11 cellular contexts compared by ENCODE assay signal in the genomic region with DNA sequence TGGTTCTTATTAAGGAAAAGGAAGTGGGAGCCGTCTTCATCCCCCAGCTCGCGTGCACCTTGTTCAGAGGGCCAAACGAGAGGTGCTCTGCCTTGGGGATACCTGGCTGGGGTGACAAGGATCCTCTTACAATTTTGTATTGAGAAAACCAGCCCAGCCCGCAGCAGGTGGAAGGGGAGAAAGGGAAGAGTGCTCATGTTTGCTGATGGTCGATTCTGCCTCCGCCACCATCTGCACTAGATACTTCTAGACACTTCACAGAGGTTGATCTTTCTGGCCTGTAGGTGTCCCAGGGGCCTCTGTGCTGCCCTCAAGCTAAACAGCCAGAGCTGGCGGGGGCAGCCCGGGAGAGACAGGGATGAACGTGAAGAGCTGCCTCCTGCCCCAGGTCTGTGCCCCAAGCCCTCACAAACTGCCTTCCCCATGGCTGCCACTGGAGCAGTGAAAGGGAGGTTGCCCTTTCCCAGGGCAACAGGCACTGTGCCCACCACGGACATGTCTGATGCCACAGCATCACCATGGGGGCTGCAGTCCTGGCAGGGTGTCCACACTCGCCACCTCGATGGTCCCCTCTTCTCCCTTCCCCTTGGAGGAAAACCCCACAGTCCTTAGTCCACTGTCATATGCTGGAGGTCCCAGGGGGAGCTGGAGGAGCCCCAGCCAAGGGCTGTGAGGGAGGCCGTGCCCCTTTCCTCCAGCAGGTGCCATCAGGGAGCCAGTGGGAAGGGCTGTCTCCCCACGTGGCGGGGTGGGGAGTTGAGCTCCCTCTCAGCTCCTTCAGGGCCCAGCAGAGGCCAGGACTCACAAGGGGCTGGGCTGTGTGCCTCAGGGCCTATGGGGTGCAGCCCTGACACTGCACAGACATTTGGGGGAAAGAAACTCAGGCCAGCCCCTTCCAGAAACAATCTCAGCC. TPM values are rescaled to one million over a fixed set of nuclear protein-coding genes. Genes with fewer than 3 reads are reported as not detected.
DNase-seq lines count a peak whose midpoint lies in the region; ATAC-seq and TF ChIP-seq lines count a peak whose summit lies in the region.
"Had no signal": no experiment of that assay in that cellular context is flagged by ENCODE, and none has a peak within 500 bp of the region (broad histone marks: within the 10 kb centered on the region; RNA-seq: fewer than 3 reads in every experiment).

No MANE protein-coding gene starts in this region.

- no peak for DNase-seq in activated naive CD8-positive, alpha-beta T cell treated with anti-CD3 and anti-CD28 coated beads, Interleukin-2, amount 10 ng/mL, durations not matched to agents 7 days and 5 days
- DNase-seq in activated naive CD8-positive, alpha-beta T cell treated with anti-CD3 and anti-CD28 coated beads for 36 hours: no peak
- DNase-seq in OCI-M1 (lab: John Stamatoyannopoulos, UW) (peak; percentile 8), endodermal cell (peak; percentile 89), thyroid gland (no peak), KBM-7 (no peak), putamen (ENCODE audit: low spot score) (no peak), T-cell (no peak)
- DNase-seq: cortex of kidney; naive thymus-derived CD4-positive, alpha-beta T cell; T-helper 9 cell had no signal

- H3K27ac ChIP-seq in endodermal cell (ENCODE audit: low read depth, low read length) (peak overlapping the region; percentile 44), thyroid gland (peak overlapping the region; percentile 77 to 82 (median 78))

- H3K4me1 ChIP-seq in endodermal cell (ENCODE audit: control insufficient read depth, insufficient read depth, low read length) (no peaks in the 10 kb centered on the region), thyroid gland (peaks cover 27 to 46% of the 10 kb centered on the region in 2 donors)

- no peak overlapping the region for H3K4me3 ChIP-seq in endodermal cell (ENCODE audit: low read length)
- H3K4me3 ChIP-seq in thyroid gland (replicated peaks in 1 of 3): no peak overlapping the region

- H3K4me3 Mint-ChIP-seq in activated naive CD8-positive, alpha-beta T cell treated with anti-CD3 and anti-CD28 coated beads, Interleukin-2, amount 10 ng/mL, durations not matched to agents 7 days and 5 days: no peak overlapping the region
- H3K4me3 Mint-ChIP-seq in activated naive CD8-positive, alpha-beta T cell treated with anti-CD3 and anti-CD28 coated beads for 36 hours: no peak overlapping the region
- H3K4me3 Mint-ChIP-seq in endodermal cell (no peak overlapping the region), T-cell (no peak overlapping the region)
- H3K4me3 Mint-ChIP-seq: naive thymus-derived CD4-positive, alpha-beta T cell had no signal

- 78 to 81% methylated on average over 7 to 16 of the region's 16 CpGs for WGBS in endodermal cell (ENCODE audit: insufficient coverage in 1 of 2, insufficient read length in 1 of 2), 2 experiments
- WGBS in thyroid gland, 2 donors: 82 to 88% methylated on average over 10 of the region's 16 CpGs

- no peaks in the 10 kb centered on the region for H3K27me3 ChIP-seq in endodermal cell (ENCODE audit: control insufficient read depth, insufficient read depth, low read length, poor library complexity, severe bottlenecking)
- no peaks in the 10 kb centered on the region for H3K27me3 ChIP-seq in thyroid gland

- H3K36me3 Mint-ChIP-seq in activated naive CD8-positive, alpha-beta T cell treated with anti-CD3 and anti-CD28 coated beads, Interleukin-2, amount 10 ng/mL, durations not matched to agents 7 days and 5 days: peaks cover 4% of the 10 kb centered on the region
- peaks cover 12% of the 10 kb centered on the region for H3K36me3 Mint-ChIP-seq in activated naive CD8-positive, alpha-beta T cell treated with anti-CD3 and anti-CD28 coated beads for 36 hours
- H3K36me3 Mint-ChIP-seq in endodermal cell (ENCODE audit: low read depth) (peaks cover 26% of the 10 kb centered on the region), T-cell (peaks cover 14% of the 10 kb centered on the region)

- in situ Hi-C loops in KBM-7 (cut with MboI; ENCODE audit: low pct_unique_long_range_greater_than_20kb, low sequenced_read_pairs): no loop called here

- POLR2A ChIA-PET in activated naive CD8-positive, alpha-beta T cell treated with anti-CD3 and anti-CD28 coated beads, Interleukin-2, amount 10 ng/mL, durations not matched to agents 7 days and 5 days (lab: Charles Lee): interaction anchor here (1.4 kb wide), 1 partner anchor 38 kb away, joined by 5 read pairs; no protein-coding TSS in a partner anchor
- POLR2A ChIA-PET in T-cell (lab: Charles Lee): interaction anchor here in 1 of 2 donors (0.6 kb wide), 2 partner anchors 213 to 290 kb away, joined by 3 read pairs; no protein-coding TSS in a partner anchor

- ATAC-seq in activated naive CD8-positive, alpha-beta T cell treated with anti-CD3 and anti-CD28 coated beads, Interleukin-2, amount 10 ng/mL, durations not matched to agents 7 days and 5 days (ENCODE audit: low read depth): no peak
- ATAC-seq in T-cell (replicated peaks in 1 of 4): no peak

- TF ChIP-seq CTCF in endodermal cell (conservative IDR thresholded peaks at IDR 0.05) (peak; percentile 68), thyroid gland (IDR thresholded peaks at IDR 0.05) (no peak)

- peaks cover 2% of the 10 kb centered on the region for H3K27me3 Mint-ChIP-seq in activated naive CD8-positive, alpha-beta T cell treated with anti-CD3 and anti-CD28 coated beads, Interleukin-2, amount 10 ng/mL, durations not matched to agents 7 days and 5 days
- no peaks in the 10 kb centered on the region for H3K27me3 Mint-ChIP-seq in activated naive CD8-positive, alpha-beta T cell treated with anti-CD3 and anti-CD28 coated beads for 36 hours
- H3K27me3 Mint-ChIP-seq in endodermal cell (ENCODE audit: insufficient read depth): no peaks in the 10 kb centered on the region
- H3K27me3 Mint-ChIP-seq in T-cell: no peaks in the 10 kb centered on the region
- H3K27me3 Mint-ChIP-seq: naive thymus-derived CD4-positive, alpha-beta T cell had no signal

- no peaks in the 10 kb centered on the region for H3K9me3 Mint-ChIP-seq in activated naive CD8-positive, alpha-beta T cell treated with anti-CD3 and anti-CD28 coated beads, Interleukin-2, amount 10 ng/mL, durations not matched to agents 7 days and 5 days
- no peaks in the 10 kb centered on the region for H3K9me3 Mint-ChIP-seq in activated naive CD8-positive, alpha-beta T cell treated with anti-CD3 and anti-CD28 coated beads for 36 hours
- H3K9me3 Mint-ChIP-seq in endodermal cell: no peaks in the 10 kb centered on the region
- H3K9me3 Mint-ChIP-seq in T-cell: no peaks in the 10 kb centered on the region
- H3K9me3 Mint-ChIP-seq: naive thymus-derived CD4-positive, alpha-beta T cell had no signal

- peaks cover 8% of the 10 kb centered on the region for H3K4me1 Mint-ChIP-seq in activated naive CD8-positive, alpha-beta T cell treated with anti-CD3 and anti-CD28 coated beads, Interleukin-2, amount 10 ng/mL, durations not matched to agents 7 days and 5 days
- peaks cover 5% of the 10 kb centered on the region for H3K4me1 Mint-ChIP-seq in activated naive CD8-positive, alpha-beta T cell treated with anti-CD3 and anti-CD28 coated beads for 36 hours
- H3K4me1 Mint-ChIP-seq in endodermal cell (peaks cover 2% of the 10 kb centered on the region), T-cell (peaks cover 0 to 15% (median 6%) of the 10 kb centered on the region in 3 donors)

- intact Hi-C loops in thyroid gland (cut with DNase I): loop anchor here (5.0 to 10.0 kb wide), 4 partner anchors 41 to 328 kb away; no protein-coding TSS in a partner anchor

- H3K36me3 ChIP-seq in endodermal cell (ENCODE audit: control insufficient read depth, insufficient read depth, low read length) (peaks cover 35% of the 10 kb centered on the region), thyroid gland (peaks cover 11 to 21% of the 10 kb centered on the region in 2 donors)

- H3K9me3 ChIP-seq in endodermal cell (ENCODE audit: control insufficient read depth, low read length) (no peaks in the 10 kb centered on the region), thyroid gland (no peaks in the 10 kb centered on the region)

- H3K9ac ChIP-seq in endodermal cell (ENCODE audit: extremely low read depth, low read length, poor library complexity, severe bottlenecking): no peak overlapping the region

- CTCF ChIA-PET in T-cell (lab: Charles Lee): interaction anchor here (0.8 to 1.0 kb wide), 2 partner anchors 189 kb away, joined by 3 to 5 read pairs; no protein-coding TSS in a partner anchor

- H3K27ac Mint-ChIP-seq in activated naive CD8-positive, alpha-beta T cell treated with anti-CD3 and anti-CD28 coated beads, Interleukin-2, amount 10 ng/mL, durations not matched to agents 7 days and 5 days: peak overlapping the region; percentile 71
- H3K27ac Mint-ChIP-seq in activated naive CD8-positive, alpha-beta T cell treated with anti-CD3 and anti-CD28 coated beads for 36 hours: no peak overlapping the region
- H3K27ac Mint-ChIP-seq in endodermal cell (peak overlapping the region; percentile 64), T-cell (no peak overlapping the region)

- TF ChIP-seq POLR2A in thyroid gland (IDR thresholded peaks at IDR 0.05): no peak

RNA-seq across cellular contexts. Expression of a gene that starts 8.1 kb away (rescaled TPM):
- 10 to 100 TPM; 30.7 to 32.7 TPM for total RNA-seq in activated naive CD8-positive, alpha-beta T cell treated with anti-CD3 and anti-CD28 coated beads, Interleukin-2, amount 10 ng/mL, durations not matched to agents 7 days and 5 days
- total RNA-seq in activated naive CD8-positive, alpha-beta T cell treated with anti-CD3 and anti-CD28 coated beads for 36 hours: 10 to 100 TPM; 47.0 to 48.7 TPM
- total RNA-seq in endodermal cell (10 to 100 TPM; 22.1 to 25.3 TPM), thyroid gland (10 to 100 TPM; 31.8 to 50.1 (median 41.7) TPM), T-cell (10 to 100 TPM; 19.0 to 30.2 (median 28.1) TPM)
- polyA plus RNA-seq in endodermal cell (2013, experiment 1 of 2): 25.0 TPM
- 24.8 TPM for polyA plus RNA-seq in endodermal cell (2013, experiment 2 of 2)

RNA-seq across cellular contexts. Expression of a gene that starts 12.9 kb away (rescaled TPM):
- total RNA-seq in activated naive CD8-positive, alpha-beta T cell treated with anti-CD3 and anti-CD28 coated beads, Interleukin-2, amount 10 ng/mL, durations not matched to agents 7 days and 5 days: not detected
- under 1 TPM in 1 of 2 experiments, not detected in 1; 0.19 TPM for total RNA-seq in activated naive CD8-positive, alpha-beta T cell treated with anti-CD3 and anti-CD28 coated beads for 36 hours
- total RNA-seq in endodermal cell (1 to 10 TPM; 5.6 to 9.5 TPM), thyroid gland (1 to 10 TPM in 3 of 4 donors, under 1 TPM in 1; 0.89 to 4.0 (median 1.9) TPM), T-cell (under 1 TPM in 1 of 5 donors, not detected in 4; 0.18 TPM)
- 12.0 TPM for polyA plus RNA-seq in endodermal cell (2013, experiment 1 of 2)
- polyA plus RNA-seq in endodermal cell (2013, experiment 2 of 2): 11.0 TPM
- polyA plus RNA-seq: naive thymus-derived CD4-positive, alpha-beta T cell had no signal

RNA-seq across cellular contexts. Expression of a gene that starts 28.3 kb away (rescaled TPM):
- under 1 TPM; 0.17 to 0.19 TPM for total RNA-seq in activated naive CD8-positive, alpha-beta T cell treated with anti-CD3 and anti-CD28 coated beads, Interleukin-2, amount 10 ng/mL, durations not matched to agents 7 days and 5 days
- 1 to 10 TPM; 1.8 to 1.9 TPM for total RNA-seq in activated naive CD8-positive, alpha-beta T cell treated with anti-CD3 and anti-CD28 coated beads for 36 hours
- total RNA-seq in endodermal cell (under 1 TPM; 0.18 to 0.40 TPM), thyroid gland (10 to 100 TPM in 2 of 4 donors, 1 to 10 TPM in 2; 5.7 to 13.7 (median 10.1) TPM), T-cell (under 1 TPM in 4 of 5 donors, not detected in 1; 0.08 to 0.15 (median 0.09) TPM)
- polyA plus RNA-seq in endodermal cell (2013, experiment 1 of 2): 1.7 TPM
- polyA plus RNA-seq in endodermal cell (2013, experiment 2 of 2): 1.7 TPM
- polyA plus RNA-seq: naive thymus-derived CD4-positive, alpha-beta T cell had no signal

RNA-seq across cellular contexts. Expression of a gene that starts 52.5 kb away (rescaled TPM):
- total RNA-seq in activated naive CD8-positive, alpha-beta T cell treated with anti-CD3 and anti-CD28 coated beads, Interleukin-2, amount 10 ng/mL, durations not matched to agents 7 days and 5 days: 10 to 100 TPM; 51.7 to 52.5 TPM
- total RNA-seq in activated naive CD8-positive, alpha-beta T cell treated with anti-CD3 and anti-CD28 coated beads for 36 hours: 10 to 100 TPM; 58.0 to 59.4 TPM
- total RNA-seq in endodermal cell (10 to 100 TPM; 61.5 to 79.9 TPM), thyroid gland (100 to 1,000 TPM; 101 to 156 (median 148) TPM), T-cell (10 to 100 TPM; 42.3 to 48.2 (median 44.6) TPM)
- polyA plus RNA-seq in endodermal cell (2013, experiment 1 of 2): 69.1 TPM
- polyA plus RNA-seq in endodermal cell (2013, experiment 2 of 2): 71.4 TPM

RNA-seq across cellular contexts. Expression of a gene that starts 59.2 kb away (rescaled TPM):
- total RNA-seq in activated naive CD8-positive, alpha-beta T cell treated with anti-CD3 and anti-CD28 coated beads, Interleukin-2, amount 10 ng/mL, durations not matched to agents 7 days and 5 days: 100 to 1,000 TPM; 234 to 237 TPM
- 100 to 1,000 TPM; 158 to 168 TPM for total RNA-seq in activated naive CD8-positive, alpha-beta T cell treated with anti-CD3 and anti-CD28 coated beads for 36 hours
- total RNA-seq in endodermal cell: 100 to 1,000 TPM; 119 to 120 TPM
- 121 TPM for polyA plus RNA-seq in endodermal cell (2013, experiment 1 of 2)
- 114 TPM for polyA plus RNA-seq in endodermal cell (2013, experiment 2 of 2)
- total RNA-seq in thyroid gland: 10 to 100 TPM; 63.6 to 75.0 (median 68.7) TPM
- total RNA-seq in T-cell: 100 to 1,000 TPM; 157 to 295 (median 263) TPM

Comparison
In these comparisons a context has a peak if more than half of its experiments do, and no peak if none do; other contexts are left out.
1. H3K27ac Mint-ChIP-seq: peak in activated naive CD8-positive, alpha-beta T cell treated with anti-CD3 and anti-CD28 coated beads, Interleukin-2, amount 10 ng/mL, durations not matched to agents 7 days and 5 days (single experiment) and endodermal cell (single experiment); none in activated naive CD8-positive, alpha-beta T cell treated with anti-CD3 and anti-CD28 coated beads for 36 hours (single experiment) and T-cell (0 of 2).
2. DNase-seq: peak in OCI-M1 (single experiment) and endodermal cell (single experiment); none in activated naive CD8-positive, alpha-beta T cell treated with anti-CD3 and anti-CD28 coated beads, Interleukin-2, amount 10 ng/mL, durations not matched to agents 7 days and 5 days (single experiment), activated naive CD8-positive, alpha-beta T cell treated with anti-CD3 and anti-CD28 coated beads for 36 hours (single experiment), thyroid gland (0 of 2), KBM-7 (single experiment), putamen (single experiment) and T-cell (0 of 34).